Comparison of ENCODE assay signal across 1 cellular context in genomic region chr18:60090170-60090569, GRCh38.
TF ChIP-seq lines count a peak whose summit lies in the region.

No MANE protein-coding gene starts in this region.

TF ChIP-seq in WTC11, 78 proteins besides CTCF, POLR2A, EP300 and RAD21 (continued from another document):
- no peak for TF ChIP-seq PREB (CRISPR knock-in tag; IDR thresholded peaks at IDR 0.05; ENCODE audit: borderline replicate concordance)
- no peak for TF ChIP-seq SOX15 (CRISPR knock-in tag; IDR thresholded peaks at IDR 0.05)
- TF ChIP-seq CBFB (CRISPR knock-in tag; IDR thresholded peaks at IDR 0.05; ENCODE audit: low read depth), result no peak
- TF ChIP-seq TEAD1 (CRISPR knock-in tag; IDR thresholded peaks at IDR 0.05), result no peak
